ENCODE assay signal across 14 cellular contexts in genomic region chr22:23256138-23256932, GRCh38.
DNase-seq lines count a peak whose midpoint lies in the region; ATAC-seq and TF ChIP-seq lines count a peak whose summit lies in the region.
"Had no signal": no experiment of that assay in that cellular context is flagged by ENCODE, and none has a peak within 500 bp of the region (broad histone marks: within the 10 kb centered on the region; RNA-seq: fewer than 3 reads in every experiment).

No MANE protein-coding gene starts in this region.

- H3K27me3 Mint-ChIP-seq in activated CD4-positive, alpha-beta T cell treated with anti-CD3 and anti-CD28 coated beads for 36 hours, result no peaks in the 10 kb centered on the region

- peak overlapping the region; percentile 49 for H3K27ac ChIP-seq in cingulate gyrus (ENCODE audit: low read depth, low read length)
- H3K27ac ChIP-seq in muscle layer of duodenum (ENCODE audit: low read length), result peak overlapping the region; percentile 61
- peak overlapping the region; percentile 70 to 92 (median 79) for H3K27ac ChIP-seq in tibial nerve
- H3K27ac ChIP-seq: HL-60 had no signal

- no peak for TF ChIP-seq POLR2A in tibial nerve (IDR thresholded peaks at IDR 0.05)

- H3K36me3 ChIP-seq in muscle layer of duodenum (ENCODE audit: control insufficient read depth in 1 of 2, insufficient read depth in 2 of 2, low read length in 2 of 2) (peaks cover 9 to 23% of the 10 kb centered on the region in 2 donors), tibial nerve (peaks cover 0 to 35% (median 0%) of the 10 kb centered on the region in 3 donors)
- H3K36me3 ChIP-seq: MG63 had no signal

- no peaks in the 10 kb centered on the region for H3K27me3 ChIP-seq in muscle layer of duodenum (ENCODE audit: low read depth, low read length)
- H3K27me3 ChIP-seq in tibial nerve, result no peaks in the 10 kb centered on the region
- H3K27me3 ChIP-seq: MG63 had no signal

- no peak overlapping the region for H3K4me3 Mint-ChIP-seq in activated CD4-positive, alpha-beta T cell treated with anti-CD3 and anti-CD28 coated beads for 36 hours

- H3K36me3 Mint-ChIP-seq in activated CD4-positive, alpha-beta T cell treated with anti-CD3 and anti-CD28 coated beads for 36 hours (ENCODE audit: low read depth), result no peaks in the 10 kb centered on the region

- no peak for ATAC-seq in activated CD4-positive, alpha-beta T cell treated with anti-CD3 and anti-CD28 coated beads for 36 hours

- H3K4me1 Mint-ChIP-seq in activated CD4-positive, alpha-beta T cell treated with anti-CD3 and anti-CD28 coated beads for 36 hours, result peaks cover 18% of the 10 kb centered on the region

- intact Hi-C loops in activated CD4-positive, alpha-beta T cell treated with anti-CD3 and anti-CD28 coated beads for 36 hours (cut with DNase I, micrococcal nuclease), result no loop called here

- H3K9me3 ChIP-seq in muscle layer of duodenum (ENCODE audit: control insufficient read depth in 1 of 2, low read length in 2 of 2) (no peaks in the 10 kb centered on the region), tibial nerve (no peaks in the 10 kb centered on the region)
- H3K9me3 ChIP-seq: MG63 had no signal

- POLR2A ChIA-PET in activated CD4-positive, alpha-beta T cell treated with anti-CD3 and anti-CD28 coated beads for 36 hours (lab: Charles Lee), result no interaction called here

- no peak for TF ChIP-seq EP300 in tibial nerve (IDR thresholded peaks at IDR 0.05)

- no peak overlapping the region for H3K4me3 ChIP-seq in muscle layer of duodenum (ENCODE audit: low read depth in 1 of 2, low read length in 2 of 2)
- H3K4me3 ChIP-seq in tibial nerve, result no peak overlapping the region
- H3K4me3 ChIP-seq: MG63 had no signal

- no peak for TF ChIP-seq CTCF in tibial nerve (IDR thresholded peaks at IDR 0.05)

- H3K27ac Mint-ChIP-seq in activated CD4-positive, alpha-beta T cell treated with anti-CD3 and anti-CD28 coated beads for 36 hours, result peak overlapping the region; percentile 31

- H3K4me1 ChIP-seq in muscle layer of duodenum (ENCODE audit: control insufficient read depth in 1 of 2, insufficient read depth in 2 of 2, low read length in 2 of 2) (peaks cover 6 to 19% of the 10 kb centered on the region in 2 donors), tibial nerve (peaks cover 5 to 44% (median 23%) of the 10 kb centered on the region in 4 donors)

- 76 to 91% methylated on average over 7 of the region's 10 CpGs for WGBS in tibial nerve, 2 donors

- H3K9me3 Mint-ChIP-seq in activated CD4-positive, alpha-beta T cell treated with anti-CD3 and anti-CD28 coated beads for 36 hours (ENCODE audit: low read depth), result no peaks in the 10 kb centered on the region

- no peak for DNase-seq in activated CD4-positive, alpha-beta T cell treated with anti-CD3 and anti-CD28 coated beads for 36 hours
- no peak for DNase-seq in activated CD4-positive, alpha-beta T cell treated with anti-CD3 and anti-CD28 coated beads, Interleukin-2, amount 50 U/mL, for 4 hours
- DNase-seq in tibial nerve (ENCODE audit: low spot score in 2 of 2) (no peak), pons (ENCODE audit: low spot score) (no peak), NCI-H187 treated with DMSO at 0.1 percent for 48 hours (lab: John Stamatoyannopoulos, UW) (no peak), NCI-H69 (lab: John Stamatoyannopoulos, UW) (no peak)
- DNase-seq: 8988T; activated T-cell treated with anti-CD3 and anti-CD28 coated beads, Interleukin-2, amount 50 U/mL, for 1 hour; NCI-H446 treated with DMSO at 0.1 percent for 48 hours; SIG-M5 had no signal

- CTCF ChIA-PET in activated CD4-positive, alpha-beta T cell treated with anti-CD3 and anti-CD28 coated beads for 36 hours (lab: Charles Lee), result interaction anchor here (0.8 kb wide), 2 partner anchors 12 to 26 kb away, joined by 3 read pairs; no protein-coding TSS in a partner anchor
